ENCODE assay signal across 8 cellular contexts in the genomic region with DNA sequence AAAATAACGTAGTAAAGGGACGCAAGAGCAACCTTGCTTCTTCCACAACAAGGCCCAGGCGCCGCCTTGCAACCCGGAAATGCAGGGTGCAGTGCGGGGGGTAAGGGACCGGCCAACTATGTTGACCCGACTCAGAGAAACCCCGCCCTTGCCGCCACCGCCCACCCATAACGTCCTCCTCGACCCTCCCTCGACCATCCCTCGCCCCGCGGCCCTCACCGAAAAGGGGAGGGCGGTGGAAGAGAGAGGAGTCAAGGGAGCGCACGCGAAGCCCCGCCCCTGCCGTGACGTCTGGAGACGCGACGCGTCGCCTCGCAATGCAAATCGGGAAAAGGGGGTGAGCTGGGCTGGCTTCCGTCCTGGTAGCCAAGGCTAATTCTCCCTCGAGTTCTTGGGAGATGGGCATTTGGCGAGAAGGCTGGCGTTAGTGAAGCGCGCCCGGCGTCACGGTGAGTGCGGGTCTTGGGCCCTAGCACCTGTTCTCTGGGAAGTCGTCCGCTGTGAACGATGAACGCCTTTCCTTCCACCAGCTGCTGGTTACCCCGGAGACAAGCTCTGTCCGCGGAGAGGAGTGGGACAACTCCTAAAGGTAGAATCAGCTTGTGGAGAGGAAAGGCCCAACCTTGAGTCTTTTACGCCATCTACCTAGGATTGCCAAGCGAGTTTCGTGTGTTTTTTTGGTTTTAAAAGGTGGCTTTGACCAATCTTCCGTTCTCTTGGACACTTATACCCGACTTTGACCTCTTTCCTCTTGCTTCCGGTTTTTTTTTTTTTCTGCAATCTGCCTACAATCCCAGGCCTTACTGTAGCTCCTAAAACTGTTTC. TPM values are rescaled to one million over a fixed set of nuclear protein-coding genes. Genes with fewer than 3 reads are reported as not detected.
DNase-seq lines count a peak whose midpoint lies in the region; ATAC-seq, FAIRE-seq and TF ChIP-seq lines count a peak whose summit lies in the region.

A gene (plus strand): TSS at position 340 of the 825 bp plus-strand sequence. CDS start 14,669 bp downstream, outside the sequence.

- H3K23me2 ChIP-seq in H1 (ENCODE audit: low read depth, low read length) = no peaks in the 10 kb centered on the region; the same call in 1 of the 2 replicates

- no peak within 1 kb of the TSS for H2BK120ac ChIP-seq in H1 (replicated peaks; ENCODE audit: low read depth, low read length)

- H3K23ac ChIP-seq in H1 (ENCODE audit: insufficient read length) = no peak within 1 kb of the TSS

- WGBS in H1 (ENCODE audit: extremely low coverage in 1 of 2, insufficient coverage in 1 of 2, insufficient read length in 1 of 2, insufficient replicate concordance in 2 of 2, low coverage in 1 of 2, low lambda C conversion rate in 2 of 2, missing lambda C conversion rate in 1 of 2), 2 experiments = 1% methylated on average over 55 of the region's 55 CpGs; no CpG with 5 or more reads in 1 of the 2 experiments

- H3K4ac ChIP-seq in H1 (replicated peaks; ENCODE audit: insufficient read length, low read depth, low read length) = no peak within 1 kb of the TSS

- H3K27me3 ChIP-seq in H1 (replicated peaks in 1 of 4; ENCODE audit: control insufficient read depth in 3 of 4, extremely low read depth in 1 of 4, insufficient read depth in 3 of 4, low read length in 3 of 4) = no peaks in the 10 kb centered on the region

- CTCF ChIA-PET in H1 (lab: Charles Lee; ENCODE audit: partially characterized antibody) = no interaction called here

- peak within 1 kb of the TSS; percentile 75; the same call in 1 of the 2 replicates for H2BK12ac ChIP-seq in H1 (ENCODE audit: low read depth, low read length)

- ATAC-seq in GM21367 (IDR thresholded peaks at IDR 0.05; ENCODE audit: unreplicated experiment) (peak; percentile 89), memory B cell (ENCODE audit: low read depth) (peak; percentile 92)

- peak within 1 kb of the TSS; percentile 86; the same call in 1 of the 2 replicates for H4K8ac ChIP-seq in H1 (ENCODE audit: extremely low read depth, insufficient read depth, low read length)

- peak within 1 kb of the TSS; percentile 85 for H3K27ac ChIP-seq in H1 (ENCODE audit: low read depth, low read length)

- H3K36me3 ChIP-seq in H1 (ENCODE audit: control insufficient read depth in 2 of 4, insufficient read depth in 4 of 4, low read length in 3 of 4) = peaks cover 0 to 4% (median 0%) of the 10 kb centered on the region in 4 experiments; a peak in 2 of 8 replicates

- DNase-seq in COLO829 (ENCODE audit: low spot score) (peak; percentile 83), HTR-8/SVneo (ENCODE audit: insufficient read length, low spot score) (peak; percentile 93), NOMO-1 treated with dmso at 0.1 percent for 144 hours (lab: John Stamatoyannopoulos, UW; ENCODE audit: unreplicated experiment) (peak; percentile 98), H1 (ENCODE audit: low read depth in 1 of 2, low spot score in 2 of 2) (peak; percentile 97 to 98), memory B cell (ENCODE audit: low spot score in 2 of 2) (peak; percentile 90 to 94)
- DNase-seq in activated CD8-positive, alpha-beta memory T cell treated with anti-CD3 and anti-CD28 coated beads for 48 hours (ENCODE audit: low read depth in 2 of 3, low spot score in 2 of 3) = peak; percentile 88 to 94 (median 90)
- peak; percentile 83 for DNase-seq in stimulated activated CD8-positive, alpha-beta memory T cell treated with anti-CD3 and anti-CD28 coated beads, Interleukin-12 subunit alpha, Interleukin-12 subunit beta, amount 100 ng/mL, for 24 hours (ENCODE audit: extremely low read depth)

- FAIRE-seq in HTR-8/SVneo (lab: Jason Lieb, UNC) (peak; percentile 92), H1 (lab: Jason Lieb, UNC) (no peak)

- peak within 1 kb of the TSS; percentile 95 for H2AFZ ChIP-seq in H1 (ENCODE audit: low read length)

- H3K4me2 ChIP-seq in H1 (ENCODE audit: insufficient read depth in 1 of 2, low read depth in 2 of 2, low read length in 2 of 2) = peak within 1 kb of the TSS; percentile 72 to 85

- H3K79me2 ChIP-seq in H1 (ENCODE audit: control insufficient read depth in 1 of 2, insufficient read depth in 2 of 2, low read length in 2 of 2) = peaks cover 15 to 48% of the 10 kb centered on the region in 2 experiments

- H3K27me3 Mint-ChIP-seq in memory B cell = no peaks in the 10 kb centered on the region

- peak within 1 kb of the TSS; percentile 87; the same call in 1 of the 2 replicates for H3K18ac ChIP-seq in H1 (ENCODE audit: extremely low read depth, low read length)

- TF ChIP-seq EP300 in H1 (IDR thresholded peaks at IDR 0.05; ENCODE audit: borderline replicate concordance in 1 of 2, low read depth in 2 of 2, low read length in 2 of 2) = no peak; a peak in 1 of 3 replicates

- no peak within 1 kb of the TSS for H3K56ac ChIP-seq in H1 (replicated peaks; ENCODE audit: insufficient read length, low read depth, low read length)

- peaks cover 2% of the 10 kb centered on the region; the same call in 1 of the 2 replicates for H3K79me1 ChIP-seq in H1 (ENCODE audit: low read depth, low read length)

- H3K4me3 Mint-ChIP-seq in memory B cell = peak within 1 kb of the TSS; percentile 99

- peaks cover 4% of the 10 kb centered on the region for H3K36me3 Mint-ChIP-seq in memory B cell

- H4K91ac ChIP-seq in H1 (replicated peaks; ENCODE audit: insufficient read length, low read length) = peak within 1 kb of the TSS; percentile 5

- peaks cover 0 to 1% of the 10 kb centered on the region in 2 experiments for H4K20me1 ChIP-seq in H1 (replicated peaks in 1 of 2; ENCODE audit: control insufficient read depth in 1 of 2, insufficient read depth in 2 of 2, low read length in 2 of 2)

- H3K4me1 ChIP-seq in H1 (replicated peaks in 1 of 4; ENCODE audit: control insufficient read depth in 3 of 4, insufficient read depth in 4 of 4, low read length in 3 of 4) = peaks cover 0 to 4% (median 1%) of the 10 kb centered on the region in 4 experiments; a peak in 3 of 7 replicates

- H3K9me3 ChIP-seq in H1 (ENCODE audit: insufficient read depth in 2 of 2, low read depth in 1 of 2, low read length in 1 of 2) = no peaks in the 10 kb centered on the region

- H2BK15ac ChIP-seq in H1 (ENCODE audit: low read length) = no peak within 1 kb of the TSS

- peak; percentile 98 to 99 for TF ChIP-seq POLR2A in H1 (IDR thresholded peaks at IDR 0.05; ENCODE audit: control extremely low read depth in 1 of 2, low read depth in 2 of 2, low read length in 2 of 2)

- H4K5ac ChIP-seq in H1 (ENCODE audit: insufficient read length, low read depth, low read length) = peak within 1 kb of the TSS; percentile 71

- H2AK5ac ChIP-seq in H1 (ENCODE audit: low read depth, low read length) = no peak within 1 kb of the TSS

- H3K14ac ChIP-seq in H1 (ENCODE audit: insufficient read length) = no peak within 1 kb of the TSS

- TF ChIP-seq CTCF in H1 (IDR thresholded peaks at IDR 0.05; ENCODE audit: control extremely low read depth in 1 of 3, insufficient read depth in 1 of 3, low read depth in 1 of 3, low read length in 3 of 3) = no peak

- peak within 1 kb of the TSS; percentile 91 to 94 (median 94) for H3K9ac ChIP-seq in H1 (replicated peaks in 1 of 4; ENCODE audit: extremely low read depth in 1 of 4, low read depth in 3 of 4, low read length in 3 of 4)

- H3K27ac Mint-ChIP-seq in memory B cell = peak within 1 kb of the TSS; percentile 96

- no peaks in the 10 kb centered on the region for H3K9me3 Mint-ChIP-seq in memory B cell

- H3K4me3 ChIP-seq in H1 (ENCODE audit: extremely low read depth in 1 of 4, insufficient read depth in 2 of 4, low read depth in 3 of 4, low read length in 4 of 4) = peak within 1 kb of the TSS; percentile 87 to 97 (median 96)

- no peak within 1 kb of the TSS for H2BK20ac ChIP-seq in H1 (ENCODE audit: low read length)

- H2BK5ac ChIP-seq in H1 (ENCODE audit: low read depth, low read length) = peak within 1 kb of the TSS; percentile 86

- peaks cover 19% of the 10 kb centered on the region for H3K4me1 Mint-ChIP-seq in memory B cell

- POLR2A ChIA-PET in H1 (lab: Charles Lee; ENCODE audit: partially characterized antibody) = interaction anchor here (0.6 to 3.5 kb wide), 10 partner anchors 9 to 255 kb away, joined by 3 to 23 read pairs (median 4); a partner anchor contains a TSS

- TF ChIP-seq RAD21 in H1 (IDR thresholded peaks at IDR 0.05 in 1 of 2, conservative IDR thresholded peaks at IDR 0.05 in 1 of 2; ENCODE audit: low read depth in 2 of 2, low read length in 2 of 2) = no peak

TF ChIP-seq in H1, 55 proteins besides CTCF, POLR2A, EP300 and RAD21 (continues in another document):
- TF ChIP-seq, protein P1, sequence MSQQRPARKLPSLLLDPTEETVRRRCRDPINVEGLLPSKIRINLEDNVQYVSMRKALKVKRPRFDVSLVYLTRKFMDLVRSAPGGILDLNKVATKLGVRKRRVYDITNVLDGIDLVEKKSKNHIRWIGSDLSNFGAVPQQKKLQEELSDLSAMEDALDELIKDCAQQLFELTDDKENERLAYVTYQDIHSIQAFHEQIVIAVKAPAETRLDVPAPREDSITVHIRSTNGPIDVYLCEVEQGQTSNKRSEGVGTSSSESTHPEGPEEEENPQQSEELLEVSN (IDR thresholded peaks at IDR 0.05) = no peak
- TF ChIP-seq BCL11A (IDR thresholded peaks at IDR 0.05; ENCODE audit: low read depth in 2 of 2, low read length in 2 of 2) = no peak
- TF ChIP-seq PHF8 (conservative IDR thresholded peaks at IDR 0.05; ENCODE audit: low read depth, low read length) = peak; percentile 96

RNA-seq across cellular contexts. Expression of the gene that starts here (rescaled TPM):
- total RNA-seq in H1 (2021; fragmentation: NEBNext Ultra II Directional; extraction: Animal tissue kit (Norgen Biotek cat#: 25700)) = 57.5 and 66.2 TPM in 2 replicates
- 11.5 and 19.9 TPM in 2 replicates for polyA plus RNA-seq in H1 (2011; rRNA removed)
- polyA plus RNA-seq in H1 (2011; cell fraction: cytosol; rRNA removed) = 22.3 TPM
- 21.1 TPM for polyA plus RNA-seq in H1 (2011; cell fraction: nucleus; rRNA removed)
- 26.4 to 41.1 TPM (median 29.1 TPM) in 4 replicates for polyA plus RNA-seq in H1 (2012, experiment 1 of 2)
- polyA plus RNA-seq in H1 (2012, experiment 2 of 2) = 2.8 TPM
- 45.0 TPM for polyA plus RNA-seq in H1 (2013, experiment 1 of 2)
- 43.0 TPM for polyA plus RNA-seq in H1 (2013, experiment 2 of 2)
- polyA minus RNA-seq in H1 (2011; rRNA and poly(A)+ RNA removed) = 44.7 and 60.2 TPM in 2 replicates
- polyA minus RNA-seq in H1 (2011; cell fraction: cytosol; rRNA and poly(A)+ RNA removed) = 28.5 TPM
- polyA minus RNA-seq in H1 (2011; cell fraction: nucleus; rRNA and poly(A)+ RNA removed) = 125 TPM

Comparison
In these comparisons a context has a peak if more than half of its experiments do, and no peak if none do; other contexts are left out.
1. Peak in every context shown above with its lines: DNase-seq, ATAC-seq, H3K4me3 ChIP-seq and H3K27ac ChIP-seq.